In the genomic region with DNA sequence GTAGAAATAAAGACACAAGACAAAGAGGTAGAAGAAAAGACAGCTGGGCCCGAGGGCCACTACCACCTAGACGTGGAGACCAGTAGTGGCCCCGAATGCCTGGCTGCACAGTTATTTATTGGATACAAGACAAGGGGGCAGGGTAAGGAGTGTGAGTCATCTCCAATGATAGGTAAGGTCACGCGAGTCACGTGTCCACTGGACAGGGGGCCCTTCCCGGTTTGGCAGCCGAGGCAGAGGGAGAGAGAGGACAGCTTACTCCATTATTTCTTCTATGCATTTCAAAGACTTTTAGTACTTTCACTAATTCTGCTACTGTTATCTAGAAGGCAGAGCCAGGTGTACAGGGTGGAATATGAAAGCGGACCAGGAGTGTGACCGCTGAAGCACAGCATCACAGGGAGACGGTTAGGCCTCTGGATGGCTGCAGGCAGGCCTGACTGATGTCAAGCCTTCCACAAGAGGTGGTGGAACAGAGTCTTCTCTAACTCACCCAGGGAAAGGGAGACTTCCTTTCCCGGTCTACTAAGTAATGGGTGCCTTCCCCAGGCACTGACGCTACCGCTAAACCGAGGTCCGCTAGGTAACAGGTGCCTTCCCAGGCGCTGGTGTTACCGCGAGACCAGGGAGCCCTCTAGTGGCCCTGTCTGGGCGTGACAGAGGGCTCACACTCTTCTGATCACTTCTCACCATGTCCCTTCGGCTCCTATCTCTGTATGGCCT, we compare ENCODE assay signal across 8 cellular contexts. TPM values are rescaled to one million over a fixed set of nuclear protein-coding genes. Genes with fewer than 3 reads are reported as not detected.
DNase-seq lines count a peak whose midpoint lies in the region; ATAC-seq and TF ChIP-seq lines count a peak whose summit lies in the region.

No MANE protein-coding gene starts in this region.

- no peak overlapping the region for H3K9ac ChIP-seq in BLaER1

- intact Hi-C loops in heart right ventricle (cut with DNase I): loop anchor here in 9 of 10 donors (1.0 to 5.0 kb wide), 5 partner anchors 78 to 84 kb away; no protein-coding TSS in a partner anchor

- peak overlapping the region; percentile 28; the same call in 1 of the 2 replicates for H3K4me2 ChIP-seq in BLaER1

- H4K20me1 ChIP-seq in BLaER1: no peaks in the 10 kb centered on the region

- no peaks in the 10 kb centered on the region for H3K36me3 ChIP-seq in BLaER1
- H3K36me3 ChIP-seq in heart right ventricle: no peaks in the 10 kb centered on the region

- H3K27me3 ChIP-seq in BLaER1 (no peaks in the 10 kb centered on the region), heart right ventricle (peaks cover 0 to 10% (median 0%) of the 10 kb centered on the region in 7 donors)

- H3K4me1 ChIP-seq in BLaER1 (peaks cover 36% of the 10 kb centered on the region), heart right ventricle (peaks cover 0 to 23% (median 6%) of the 10 kb centered on the region in 9 donors)

- peak; percentile 42 for DNase-seq in GM19238 (ENCODE audit: insufficient read length, low spot score)
- peak in 66 of 76 experiments; percentile 2 to 73 (median 36) for DNase-seq in HUDEP-2 (lab: John Stamatoyannopoulos, UW; ENCODE audit: unreplicated experiment in 76 of 76)
- DNase-seq in SK-MEL-5 (ENCODE audit: low read depth, low spot score): peak; percentile 68
- peak; percentile 76 for DNase-seq in activated naive CD4-positive, alpha-beta T cell treated with Interleukin-2 at 50 U/mL for 16 hours
- DNase-seq in heart right ventricle: peak; percentile 52 to 66
- no peak for DNase-seq in retinal pigment epithelial cell (ENCODE audit: low read depth)
- DNase-seq in foreskin melanocyte: no peak

- H3K4me3 ChIP-seq in BLaER1: no peak overlapping the region
- H3K4me3 ChIP-seq in heart right ventricle: no peak overlapping the region
- no peak overlapping the region for H3K4me3 ChIP-seq in retinal pigment epithelial cell (ENCODE audit: low read length)

- WGBS in heart right ventricle, 2 donors: 47 to 51% methylated on average over 21 of the region's 21 CpGs

- TF ChIP-seq CTCF in heart right ventricle (IDR thresholded peaks at IDR 0.05) (peak; percentile 54 to 86 (median 80)), retinal pigment epithelial cell (conservative IDR thresholded peaks at IDR 0.05; ENCODE audit: low read depth, low read length) (peak; percentile 85)

- peak in 5 of 8 donors; percentile 49 to 67 (median 62) for ATAC-seq in heart right ventricle

- in situ Hi-C loops in SK-MEL-5 (cut with HindIII; ENCODE audit: low pct_unique_long_range_greater_than_20kb, low sequenced_read_pairs): no loop called here

- H3K27ac ChIP-seq in BLaER1 (no peak overlapping the region), heart right ventricle (no peak overlapping the region)

- H3K9me3 ChIP-seq in BLaER1 (no peaks in the 10 kb centered on the region), heart right ventricle (peaks cover 0 to 6% (median 0%) of the 10 kb centered on the region in 11 donors)

RNA-seq across cellular contexts. Expression of gene ZBTB49, which starts 44.9 kb away (rescaled TPM):
- total RNA-seq in SK-MEL-5 (2014; rRNA removed; shearing (Covaris generic)): 3.6 and 5.8 TPM in 2 replicates
- 2.5 and 6.1 TPM in 2 replicates for polyA plus RNA-seq in SK-MEL-5 (2015; cell fraction: cytosol; rRNA removed)
- 15.3 and 15.4 TPM in 2 replicates for polyA plus RNA-seq in SK-MEL-5 (2015; cell fraction: nucleus; rRNA removed)
- total RNA-seq in heart right ventricle: 1 to 10 TPM; 2.1 to 6.0 (median 4.6) TPM
- 1 to 10 TPM; 2.1 TPM for polyA plus RNA-seq in heart right ventricle

RNA-seq across cellular contexts. Expression of gene LYAR, which starts 45.0 kb away (rescaled TPM):
- 37.1 and 38.6 TPM in 2 replicates for total RNA-seq in SK-MEL-5 (2014; rRNA removed; shearing (Covaris generic))
- 29.3 and 30.7 TPM in 2 replicates for polyA plus RNA-seq in SK-MEL-5 (2015; cell fraction: cytosol; rRNA removed)
- 28.3 and 30.6 TPM in 2 replicates for polyA plus RNA-seq in SK-MEL-5 (2015; cell fraction: nucleus; rRNA removed)
- 10 to 100 TPM in 8 of 10 donors, 1 to 10 TPM in 2; 7.6 to 16.2 (median 11.6) TPM for total RNA-seq in heart right ventricle
- 10 to 100 TPM; 13.3 to 20.6 TPM for polyA plus RNA-seq in heart right ventricle

RNA-seq across cellular contexts. Expression of gene NSG1, which starts 51.9 kb away (rescaled TPM):
- 81.7 and 85.9 TPM in 2 replicates for total RNA-seq in SK-MEL-5 (2014; rRNA removed; shearing (Covaris generic))
- polyA plus RNA-seq in SK-MEL-5 (2015; cell fraction: cytosol; rRNA removed): 97.5 and 101 TPM in 2 replicates
- polyA plus RNA-seq in SK-MEL-5 (2015; cell fraction: nucleus; rRNA removed): 34.9 and 39.7 TPM in 2 replicates
- 10 to 100 TPM in 1 of 10 donors, 1 to 10 TPM in 9; 1.4 to 10.5 (median 4.1) TPM for total RNA-seq in heart right ventricle
- 1 to 10 TPM; 1.5 to 1.6 TPM for polyA plus RNA-seq in heart right ventricle

Comparison
In these comparisons a context has a peak if more than half of its experiments do, and no peak if none do; other contexts are left out.
1. DNase-seq: peak in GM19238 (single experiment), HUDEP-2 (66 of 76), SK-MEL-5 (single experiment), activated naive CD4-positive, alpha-beta T cell treated with Interleukin-2 at 50 U/mL for 16 hours (single experiment) and heart right ventricle (2 of 2); none in retinal pigment epithelial cell (single experiment) and foreskin melanocyte (single experiment).